Comparison of ENCODE assay signal across 19 cellular contexts in genomic region chr19:19151418-19151817, GRCh38. TPM values are rescaled to one million over a fixed set of nuclear protein-coding genes. Genes with fewer than 3 reads are reported as not detected.
A peak's percentile ranks its signal among the peaks of the same experiment; 100 is the strongest.
DNase-seq lines count a peak whose midpoint lies in the region; ATAC-seq, FAIRE-seq and TF ChIP-seq lines count a peak whose summit lies in the region.
"Had no signal": no experiment of that assay in that cellular context is flagged by ENCODE, and none has a peak within 500 bp of the region (broad histone marks: within the 10 kb centered on the region; RNA-seq: fewer than 3 reads in every experiment).

No MANE protein-coding gene starts in this region.

- intact Hi-C loops in prostate gland (cut with DNase I): no loop called here

- H3K27ac ChIP-seq in tibial nerve: no peak overlapping the region
- H3K27ac ChIP-seq in prostate gland: no peak overlapping the region
- H3K27ac ChIP-seq: dorsolateral prefrontal cortex, GM23248, thoracic aorta had no signal

- H3K27me3 ChIP-seq in tibial nerve (no peaks in the 10 kb centered on the region), prostate gland (replicated peaks; ENCODE audit: insufficient read depth) (no peaks in the 10 kb centered on the region)
- H3K27me3 ChIP-seq: dorsolateral prefrontal cortex had no signal

- H3K36me3 Mint-ChIP-seq in memory B cell: peaks cover 16% of the 10 kb centered on the region

- H3K4me1 ChIP-seq in tibial nerve (no peaks in the 10 kb centered on the region), prostate gland (replicated peaks) (no peaks in the 10 kb centered on the region)

- no peak overlapping the region for H3K4me3 Mint-ChIP-seq in memory B cell
- H3K4me3 Mint-ChIP-seq: CD4-positive, CD25-positive, alpha-beta regulatory T cell had no signal

- H3K27ac Mint-ChIP-seq in memory B cell: peak overlapping the region; percentile 47

- no peak for TF ChIP-seq EP300 in tibial nerve (IDR thresholded peaks at IDR 0.05)

- TF ChIP-seq CTCF in GM20000 (IDR thresholded peaks at IDR 0.05; ENCODE audit: extremely low read depth, missing control alignments) (no peak), tibial nerve (IDR thresholded peaks at IDR 0.05) (no peak), prostate gland (IDR thresholded peaks at IDR 0.05) (no peak)

- H3K27me3 Mint-ChIP-seq in memory B cell: no peaks in the 10 kb centered on the region
- H3K27me3 Mint-ChIP-seq: CD4-positive, CD25-positive, alpha-beta regulatory T cell had no signal

- peak; percentile 96 for FAIRE-seq in GM12892 (lab: Jason Lieb, UNC)

- ATAC-seq in HG03095 (IDR thresholded peaks at IDR 0.05; ENCODE audit: unreplicated experiment): peak; percentile 64
- peak; percentile 80 for ATAC-seq in memory B cell (ENCODE audit: low read depth)
- no peak for ATAC-seq in HG02840 (IDR thresholded peaks at IDR 0.05; ENCODE audit: low FRiP score, unreplicated experiment)

- no peak for DNase-seq in GM12892 (ENCODE audit: insufficient read length)
- DNase-seq in GM20000 (ENCODE audit: low spot score): peak; percentile 67
- DNase-seq in memory B cell (ENCODE audit: low spot score in 2 of 2): no peak
- no peak for DNase-seq in tibial nerve (ENCODE audit: low spot score in 2 of 2)
- no peak for DNase-seq in inferior parietal cortex (ENCODE audit: extremely low spot score)
- no peak for DNase-seq in prostate gland (ENCODE audit: low spot score)
- DNase-seq: activated CD4-positive, alpha-beta T cell treated with anti-CD3 and anti-CD28 coated beads for 4 hours; activated effector memory CD4-positive, alpha-beta T cell treated with anti-CD3 and anti-CD28 coated beads, Interleukin-2, amount 50 U/mL, for 16 hours; CD4-positive, CD25-positive, alpha-beta regulatory T cell; dorsolateral prefrontal cortex; foreskin fibroblast; GM23248; NCI-H1092; NCI-H510A; occipital lobe; stimulated activated CD4-positive, alpha-beta T cell treated with anti-CD3 and anti-CD28 coated beads, Interleukin-15, amount 100 ng/mL, for 24 hours had no signal

- H3K4me3 ChIP-seq in tibial nerve (no peak overlapping the region), prostate gland (no peak overlapping the region)
- H3K4me3 ChIP-seq: dorsolateral prefrontal cortex, GM23248, thoracic aorta had no signal

- WGBS in tibial nerve, 2 donors: 69 to 71% methylated on average over 4 to 11 of the region's 11 CpGs
- 78% methylated on average over 11 of the region's 11 CpGs for WGBS in prostate gland

- H3K4me1 Mint-ChIP-seq in memory B cell: peaks cover 37% of the 10 kb centered on the region

- H3K9me3 Mint-ChIP-seq in memory B cell: peaks cover 6% of the 10 kb centered on the region

- H3K9me3 ChIP-seq in tibial nerve (no peaks in the 10 kb centered on the region), prostate gland (no peaks in the 10 kb centered on the region)
- H3K9me3 ChIP-seq: thoracic aorta had no signal

- no peak for TF ChIP-seq POLR2A in GM12892 (IDR thresholded peaks at IDR 0.05; ENCODE audit: low read depth, low read length)
- no peak for TF ChIP-seq POLR2A in tibial nerve (IDR thresholded peaks at IDR 0.05)
- TF ChIP-seq POLR2A in prostate gland (IDR thresholded peaks at IDR 0.05): no peak

- peaks cover 0 to 60% (median 12%) of the 10 kb centered on the region in 3 donors for H3K36me3 ChIP-seq in tibial nerve
- no peaks in the 10 kb centered on the region for H3K36me3 ChIP-seq in prostate gland

RNA-seq across cellular contexts. Expression of gene TMEM161A, which starts 13.1 kb away (rescaled TPM):
- polyA plus RNA-seq in GM12892 (2012; ENCODE audit: missing spikeins): 8.4 TPM
- total RNA-seq in tibial nerve: 10 to 100 TPM; 24.1 to 32.1 (median 24.8) TPM
- total RNA-seq in prostate gland: 10 to 100 TPM; 24.0 to 40.9 TPM

RNA-seq across cellular contexts. Expression of gene MEF2B, which starts 18.6 kb away (rescaled TPM):
- polyA plus RNA-seq in GM12892 (2012; ENCODE audit: missing spikeins): 2.2 TPM
- 1 to 10 TPM in 1 of 4 donors, under 1 TPM in 1, not detected in 2; 0.21 to 3.7 TPM for total RNA-seq in tibial nerve
- not detected for total RNA-seq in prostate gland
- total RNA-seq: occipital lobe had no signal

RNA-seq across cellular contexts. Expression of gene BORCS8, which starts 40.5 kb away (rescaled TPM):
- polyA plus RNA-seq in GM12892 (2012; ENCODE audit: missing spikeins): 18.2 TPM
- 10 to 100 TPM; 11.8 to 29.1 (median 18.8) TPM for total RNA-seq in tibial nerve
- total RNA-seq in prostate gland: 10 to 100 TPM; 18.0 to 26.9 TPM

RNA-seq across cellular contexts. Expression of gene RFXANK, which starts 40.6 kb away (rescaled TPM):
- 77.3 TPM for polyA plus RNA-seq in GM12892 (2012; ENCODE audit: missing spikeins)
- 10 to 100 TPM; 46.3 to 62.1 (median 56.8) TPM for total RNA-seq in tibial nerve
- total RNA-seq in prostate gland: 10 to 100 TPM; 44.2 to 46.3 TPM

RNA-seq across cellular contexts. Expression of gene NR2C2AP, which starts 51.8 kb away (rescaled TPM):
- 22.8 TPM for polyA plus RNA-seq in GM12892 (2012; ENCODE audit: missing spikeins)
- total RNA-seq in tibial nerve: 10 to 100 TPM; 13.5 to 21.3 (median 15.1) TPM
- total RNA-seq in prostate gland: 10 to 100 TPM; 12.8 to 13.2 TPM
